In the genomic region with DNA sequence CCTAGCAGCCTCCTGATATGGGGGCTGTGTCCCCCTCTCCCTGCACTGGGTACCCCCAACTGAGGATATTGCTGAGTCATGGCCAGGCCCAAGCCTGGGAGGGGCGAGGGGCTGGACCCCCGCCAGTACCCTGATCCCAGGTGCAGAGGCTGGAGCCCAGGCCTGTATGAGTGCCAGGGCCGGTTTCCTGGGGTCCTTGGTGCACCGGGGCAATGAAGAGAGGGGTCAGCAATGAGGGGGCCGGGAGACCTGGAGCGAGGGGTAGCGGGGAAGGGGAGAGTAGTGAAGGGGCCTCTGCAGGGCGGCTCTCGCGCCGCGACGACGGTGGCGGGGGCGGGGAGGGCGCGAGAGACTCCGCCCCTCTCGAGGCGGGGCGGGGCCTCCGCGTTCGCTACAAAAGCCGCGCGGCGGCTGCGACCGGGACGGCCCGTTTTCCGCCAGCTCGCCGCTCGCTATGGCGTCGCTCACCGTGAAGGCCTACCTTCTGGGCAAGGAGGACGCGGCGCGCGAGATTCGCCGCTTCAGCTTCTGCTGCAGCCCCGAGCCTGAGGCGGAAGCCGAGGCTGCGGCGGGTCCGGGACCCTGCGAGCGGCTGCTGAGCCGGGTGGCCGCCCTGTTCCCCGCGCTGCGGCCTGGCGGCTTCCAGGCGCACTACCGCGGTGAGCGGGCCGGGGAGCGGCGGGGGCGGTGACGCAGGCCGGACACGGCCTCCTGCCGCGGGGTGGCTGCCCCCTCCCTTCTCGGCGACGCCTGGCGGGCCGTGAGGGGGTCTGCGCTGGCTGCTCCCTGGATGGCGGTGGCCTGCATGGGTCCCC, we compare ENCODE assay signal across 8 cellular contexts. TPM values are rescaled to one million over a fixed set of nuclear protein-coding genes. Genes with fewer than 3 reads are reported as not detected.
A peak's percentile ranks its signal among the peaks of the same experiment; 100 is the strongest.
DNase-seq lines count a peak whose midpoint lies in the region; TF ChIP-seq lines count a peak whose summit lies in the region.

SQSTM1 (plus strand) TSS at position 423 of the 815 bp plus-strand sequence; CDS start at position 455, 32 bp downstream.

- no peak within 1 kb of the TSS for H2AFZ ChIP-seq in Loucy (ENCODE audit: low read length)

- peak within 1 kb of the TSS; percentile 97 for H3K27ac Mint-ChIP-seq in progenitor cell of endocrine pancreas

- H3K9me3 ChIP-seq in Loucy (ENCODE audit: insufficient read depth, low read depth, low read length), result no peaks in the 10 kb centered on the region
- no peaks in the 10 kb centered on the region for H3K9me3 ChIP-seq in left ventricle myocardium inferior (replicated peaks)

- no peaks in the 10 kb centered on the region for H3F3A ChIP-seq in Loucy (ENCODE audit: low read depth)

- peaks cover 8% of the 10 kb centered on the region for H4K20me1 ChIP-seq in Loucy (ENCODE audit: insufficient read depth, low read length, poor library complexity, severe bottlenecking)

- H3K4me3 Mint-ChIP-seq in progenitor cell of endocrine pancreas (ENCODE audit: low read depth), result peak within 1 kb of the TSS; percentile 91

- DNase-seq in GOT3 (lab: John Stamatoyannopoulos, UW) (peak; percentile 81), amygdala (lab: John Stamatoyannopoulos, UW) (peak in 55 of 56 donors; percentile 40 to 93 (median 79)), left ventricle myocardium inferior (peak; percentile 87), progenitor cell of endocrine pancreas (ENCODE audit: low spot score, unreplicated experiment) (peak; percentile 65), ureter (ENCODE audit: low spot score) (peak; percentile 86)

- intact Hi-C loops in T-helper 1 cell treated with Interleukin-12 subunit alpha and Interleukin-12 subunit beta and Interleukin-4 antibody, amounts not matched to agents 30 ng/mL and 1 ng/mL, for 36 hours (cut with micrococcal nuclease), result loop anchor here (1.0 to 10.0 kb wide), 10 partner anchors 9 to 1616 kb away; partner anchors contain the start of genes CANX, HNRNPAB, MAML1 and MGAT1
- intact Hi-C loops in left ventricle myocardium inferior (cut with micrococcal nuclease), result no loop called here

- H3K9ac ChIP-seq in Loucy (ENCODE audit: low read depth, low read length, poor library complexity, severe bottlenecking), result peak within 1 kb of the TSS; percentile 82

- H3K27me3 Mint-ChIP-seq in progenitor cell of endocrine pancreas, result peaks cover 1% of the 10 kb centered on the region

- H3K36me3 Mint-ChIP-seq in progenitor cell of endocrine pancreas (ENCODE audit: insufficient read depth), result peaks cover 18% of the 10 kb centered on the region

- TF ChIP-seq CTCF in Loucy (conservative IDR thresholded peaks at IDR 0.05; ENCODE audit: low read length), result no peak
- peak; percentile 17 for TF ChIP-seq CTCF in left ventricle myocardium inferior (IDR thresholded peaks at IDR 0.05; ENCODE audit: borderline replicate concordance)
- TF ChIP-seq CTCF in progenitor cell of endocrine pancreas (IDR thresholded peaks at IDR 0.05; ENCODE audit: unreplicated experiment), result peak; percentile 32

- H3K9me2 ChIP-seq in Loucy (replicated peaks; ENCODE audit: low read depth, low read length), result no peaks in the 10 kb centered on the region

- H3K27me3 ChIP-seq in Loucy (ENCODE audit: insufficient read depth, low read length, poor library complexity, severe bottlenecking), result no peaks in the 10 kb centered on the region
- H3K27me3 ChIP-seq in left ventricle myocardium inferior (ENCODE audit: low read depth), result no peaks in the 10 kb centered on the region

- no peaks in the 10 kb centered on the region for H3K9me3 Mint-ChIP-seq in progenitor cell of endocrine pancreas (ENCODE audit: low read depth)

- H3K4me1 ChIP-seq in Loucy (ENCODE audit: insufficient read depth, low read length, poor library complexity, severe bottlenecking) (peaks cover 12% of the 10 kb centered on the region), left ventricle myocardium inferior (peaks cover 90% of the 10 kb centered on the region)

- H3K4me3 ChIP-seq in GM08714 (ENCODE audit: low read length) (peak within 1 kb of the TSS; percentile 94), Loucy (ENCODE audit: low read length, poor library complexity, severe bottlenecking) (peak within 1 kb of the TSS; percentile 79), left ventricle myocardium inferior (peak within 1 kb of the TSS; percentile 91)

- H3K79me2 ChIP-seq in Loucy (ENCODE audit: insufficient read depth, low read length), result peaks cover 13% of the 10 kb centered on the region; the same call in 1 of the 2 replicates

- H3K4me2 ChIP-seq in Loucy (ENCODE audit: low read depth, low read length, poor library complexity, severe bottlenecking), result peak within 1 kb of the TSS; percentile 73

- peak within 1 kb of the TSS; percentile 98 for H3K27ac ChIP-seq in left ventricle myocardium inferior (replicated peaks)

- H3K4me1 Mint-ChIP-seq in progenitor cell of endocrine pancreas (ENCODE audit: low read depth), result peaks cover 49% of the 10 kb centered on the region

- H3K36me3 ChIP-seq in Loucy (ENCODE audit: insufficient read depth, low read length) (no peaks in the 10 kb centered on the region), left ventricle myocardium inferior (peaks cover 39% of the 10 kb centered on the region)

RNA-seq across cellular contexts. Expression of gene SQSTM1, which starts in this region (rescaled TPM):
- 254 and 274 TPM in 2 replicates for total RNA-seq in T-helper 1 cell treated with Interleukin-12 subunit alpha and Interleukin-12 subunit beta and Interleukin-4 antibody, amounts not matched to agents 30 ng/mL and 1 ng/mL, for 36 hours
- 438 TPM for total RNA-seq in left ventricle myocardium inferior
- 113 and 139 TPM in 2 replicates for total RNA-seq in progenitor cell of endocrine pancreas
- 265 TPM for total RNA-seq in ureter

Comparison
In these comparisons a context has a peak if more than half of its experiments do, and no peak if none do; other contexts are left out.
1. Peak in every context shown above with its lines: DNase-seq, H3K4me3 ChIP-seq and H3K27ac ChIP-seq.